Comparison of ENCODE assay signal across 20 cellular contexts in genomic region chr13:113060557-113061270, GRCh38. TPM values are rescaled to one million over a fixed set of nuclear protein-coding genes. Genes with fewer than 3 reads are reported as not detected.
DNase-seq lines count a peak whose midpoint lies in the region; ATAC-seq and TF ChIP-seq lines count a peak whose summit lies in the region.
"Had no signal": no experiment of that assay in that cellular context is flagged by ENCODE, and none has a peak within 500 bp of the region (broad histone marks: within the 10 kb centered on the region; RNA-seq: fewer than 3 reads in every experiment).

No MANE protein-coding gene starts in this region.

- H3K9me3 Mint-ChIP-seq in glutamatergic neuron (ENCODE audit: unreplicated experiment), result peaks cover 2% of the 10 kb centered on the region
- peaks cover under 1% of the 10 kb centered on the region for H3K9me3 Mint-ChIP-seq in neural progenitor cell
- H3K9me3 Mint-ChIP-seq: CD4-positive, CD25-positive, alpha-beta regulatory T cell had no signal

- TF ChIP-seq CTCF in glutamatergic neuron (IDR thresholded peaks at IDR 0.05; ENCODE audit: partially characterized antibody, unreplicated experiment) (no peak), neural progenitor cell (IDR thresholded peaks at IDR 0.05) (no peak), upper lobe of right lung (IDR thresholded peaks at IDR 0.05) (no peak)

- no peak overlapping the region for H3K27ac Mint-ChIP-seq in glutamatergic neuron (ENCODE audit: unreplicated experiment)
- peak overlapping the region; percentile 78 for H3K27ac Mint-ChIP-seq in neural progenitor cell
- H3K27ac Mint-ChIP-seq: CD4-positive, CD25-positive, alpha-beta regulatory T cell had no signal

- H2AFZ ChIP-seq in neural progenitor cell (replicated peaks), result no peak overlapping the region

- H4K20me1 ChIP-seq in neural progenitor cell (ENCODE audit: low read depth), result no peaks in the 10 kb centered on the region

- H3K4me1 ChIP-seq in neural progenitor cell (no peaks in the 10 kb centered on the region), upper lobe of right lung (no peaks in the 10 kb centered on the region)
- H3K4me1 ChIP-seq: Caco-2, SJCRH30 had no signal

- H3K9me3 ChIP-seq in neural progenitor cell (ENCODE audit: low read depth) (no peaks in the 10 kb centered on the region), upper lobe of right lung (no peaks in the 10 kb centered on the region)
- H3K9me3 ChIP-seq: Caco-2, SJCRH30 had no signal

- intact Hi-C loops in upper lobe of right lung (cut with DNase I), result no loop called here

- no peak for ATAC-seq in upper lobe of right lung
- ATAC-seq in HG03521 (IDR thresholded peaks at IDR 0.05; ENCODE audit: unreplicated experiment), result no peak
- ATAC-seq in HG02642 (IDR thresholded peaks at IDR 0.05; ENCODE audit: poor library complexity, unreplicated experiment), result no peak
- ATAC-seq: HCT116, K562 had no signal

- H3K4me1 Mint-ChIP-seq in glutamatergic neuron (ENCODE audit: low read depth, unreplicated experiment), result peaks cover 10% of the 10 kb centered on the region
- peaks cover 3% of the 10 kb centered on the region for H3K4me1 Mint-ChIP-seq in neural progenitor cell
- H3K4me1 Mint-ChIP-seq: CD4-positive, CD25-positive, alpha-beta regulatory T cell had no signal

- no peaks in the 10 kb centered on the region for H3K79me2 ChIP-seq in neural progenitor cell (ENCODE audit: low read depth)

- H3K27me3 ChIP-seq in neural progenitor cell (no peaks in the 10 kb centered on the region), upper lobe of right lung (no peaks in the 10 kb centered on the region)
- H3K27me3 ChIP-seq: SJCRH30 had no signal

- no peak overlapping the region for H3K4me3 ChIP-seq in neural progenitor cell
- no peak overlapping the region for H3K4me3 ChIP-seq in upper lobe of right lung
- H3K4me3 ChIP-seq: K562, SJCRH30 had no signal

- H3K27ac ChIP-seq in angular gyrus (ENCODE audit: low read depth, low read length) (peak overlapping the region; percentile 35), neural progenitor cell (no peak overlapping the region), upper lobe of right lung (no peak overlapping the region)
- H3K27ac ChIP-seq: SJCRH30 had no signal

- H3F3A ChIP-seq in neural progenitor cell (ENCODE audit: low read depth), result no peaks in the 10 kb centered on the region

- H3K36me3 Mint-ChIP-seq in glutamatergic neuron (ENCODE audit: unreplicated experiment), result no peaks in the 10 kb centered on the region
- peaks cover 11% of the 10 kb centered on the region for H3K36me3 Mint-ChIP-seq in neural progenitor cell

- peak; percentile 19 for DNase-seq in glutamatergic neuron
- DNase-seq in neural progenitor cell (ENCODE audit: low spot score), result no peak
- peak; percentile 61 for DNase-seq in upper lobe of right lung
- DNase-seq in GF-D8 (lab: John Stamatoyannopoulos, UW), result no peak
- DNase-seq: CD4-positive, CD25-positive, alpha-beta regulatory T cell; DMS153; EL; MV-4-11; NCI-H1417; NCI-H187 treated with DMSO at 0.1 percent for 48 hours; NCI-H446; OCI-M1; SJCRH30 had no signal

- H3K4me3 Mint-ChIP-seq in glutamatergic neuron (ENCODE audit: unreplicated experiment) (no peak overlapping the region), neural progenitor cell (no peak overlapping the region)
- H3K4me3 Mint-ChIP-seq: CD4-positive, CD25-positive, alpha-beta regulatory T cell had no signal

- H3K36me3 ChIP-seq in neural progenitor cell, result no peaks in the 10 kb centered on the region
- H3K36me3 ChIP-seq in upper lobe of right lung, result no peaks in the 10 kb centered on the region
- H3K36me3 ChIP-seq: SJCRH30 had no signal

- H3K4me2 ChIP-seq in neural progenitor cell, result no peak overlapping the region

- no peak overlapping the region for H3K9ac ChIP-seq in neural progenitor cell

- no peaks in the 10 kb centered on the region for H3K27me3 Mint-ChIP-seq in glutamatergic neuron (ENCODE audit: unreplicated experiment)
- peaks cover 6% of the 10 kb centered on the region for H3K27me3 Mint-ChIP-seq in neural progenitor cell (ENCODE audit: insufficient read depth, low read depth)
- H3K27me3 Mint-ChIP-seq: CD4-positive, CD25-positive, alpha-beta regulatory T cell had no signal

RNA-seq across cellular contexts. Expression of gene F7, which starts 44.9 kb away (rescaled TPM):
- total RNA-seq in glutamatergic neuron (ENCODE audit: unreplicated experiment) (not detected), neural progenitor cell (ENCODE audit: low replicate concordance) (0.50 TPM in 1 of 2 replicates, not detected in the other), upper lobe of right lung (0.61 TPM)
- total RNA-seq: CD4-positive, CD25-positive, alpha-beta regulatory T cell; K562; RPMI7951; SJCRH30 had no signal

Comparison
In these comparisons a context has a peak if more than half of its experiments do, and no peak if none do; other contexts are left out.
1. DNase-seq: peak in glutamatergic neuron (single experiment) and upper lobe of right lung (single experiment); none in neural progenitor cell (single experiment) and GF-D8 (single experiment).